ENCODE assay signal across 8 cellular contexts in the genomic region with DNA sequence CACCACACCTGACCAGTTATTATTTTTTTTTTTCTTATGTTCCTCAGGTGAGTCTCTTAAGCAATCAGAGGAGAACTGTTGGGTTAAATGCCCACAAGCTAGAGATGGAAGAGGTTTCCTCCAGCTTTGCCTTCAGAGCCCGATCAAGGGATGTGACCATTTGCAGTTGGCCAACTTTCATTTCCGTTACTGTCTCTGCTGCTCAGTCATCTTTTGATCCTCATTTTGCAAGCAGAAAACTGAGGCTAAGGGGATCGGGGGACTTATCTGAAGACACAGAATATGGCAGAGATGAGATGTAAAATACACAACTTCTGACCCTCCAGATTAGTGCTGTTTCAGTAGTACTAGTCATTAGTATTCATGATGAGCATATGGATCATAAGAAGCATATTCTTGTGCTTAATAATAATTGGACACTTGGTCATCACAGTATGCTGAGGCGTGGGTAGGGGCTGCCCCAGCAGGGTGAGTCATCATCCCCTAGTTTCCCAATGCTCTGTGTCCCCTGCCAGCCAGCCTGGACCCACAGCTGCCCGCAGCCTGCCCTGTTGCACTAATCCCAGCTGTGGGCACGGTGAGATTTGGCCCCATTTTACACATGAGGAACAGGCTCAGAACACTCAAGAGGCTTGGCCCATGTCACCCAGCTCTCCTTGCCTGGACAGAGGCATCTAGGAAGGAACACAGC.
DNase-seq lines count a peak whose midpoint lies in the region; ATAC-seq and TF ChIP-seq lines count a peak whose summit lies in the region.

No MANE protein-coding gene starts in this region.

- TF ChIP-seq CTCF in fibroblast of the aortic adventitia (IDR thresholded peaks at IDR 0.05; ENCODE audit: insufficient read depth, low read length) (no peak), GM20000 (IDR thresholded peaks at IDR 0.05; ENCODE audit: extremely low read depth, missing control alignments) (no peak)

- H3K4me3 ChIP-seq in fibroblast of the aortic adventitia (ENCODE audit: low read depth, low read length) = no peak overlapping the region

- ATAC-seq in sciatic nerve (peak; percentile 46), GM18858 (IDR thresholded peaks at IDR 0.05; ENCODE audit: unreplicated experiment) (no peak), GM19467 (IDR thresholded peaks at IDR 0.05; ENCODE audit: unreplicated experiment) (no peak)

- intact Hi-C loops in sciatic nerve (cut with DNase I) = no loop called here

- DNase-seq in GM03348 (ENCODE audit: low spot score) (peak; percentile 86), RKO (ENCODE audit: low spot score) (peak; percentile 24), fibroblast of the aortic adventitia (ENCODE audit: low read depth) (peak; percentile 68), sciatic nerve (ENCODE audit: low spot score) (peak; percentile 63), GM20000 (ENCODE audit: low spot score) (no peak)
- no peak for DNase-seq in effector CD8-positive, alpha-beta T cell (lab: John Stamatoyannopoulos, UW)

Comparison
In these comparisons a context has a peak if more than half of its experiments do, and no peak if none do; other contexts are left out.
1. DNase-seq: peak in GM03348 (single experiment), RKO (single experiment), fibroblast of the aortic adventitia (single experiment) and sciatic nerve (single experiment); none in effector CD8-positive, alpha-beta T cell (single experiment) and GM20000 (single experiment).